Comparison of ENCODE assay signal across 8 cellular contexts in the genomic region with DNA sequence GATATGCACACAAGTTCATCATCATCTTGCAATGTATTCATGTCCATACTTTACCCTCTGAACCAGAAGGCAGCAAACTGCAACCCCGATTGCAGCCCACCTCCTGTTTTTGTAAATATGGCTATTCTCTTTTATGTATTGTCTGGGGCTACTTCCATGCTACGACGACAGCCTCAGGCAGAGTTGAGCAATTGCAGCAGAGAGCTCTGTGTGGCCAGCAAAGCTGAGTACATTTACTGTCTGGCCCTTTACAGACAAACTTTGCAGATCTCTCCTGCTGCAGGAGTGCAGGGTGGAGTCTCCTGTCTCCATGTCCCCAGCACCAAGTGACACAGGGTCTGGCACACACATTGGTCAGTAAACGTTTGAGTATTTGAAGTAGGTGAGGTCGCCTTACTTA. TPM values are rescaled to one million over a fixed set of nuclear protein-coding genes. Genes with fewer than 3 reads are reported as not detected.
A peak's percentile ranks its signal among the peaks of the same experiment; 100 is the strongest.
DNase-seq lines count a peak whose midpoint lies in the region; ATAC-seq and TF ChIP-seq lines count a peak whose summit lies in the region.

No MANE protein-coding gene starts in this region.

- 24 to 26% methylated on average over 5 of the region's 5 CpGs for WGBS in GM23248 (ENCODE audit: low coverage in 1 of 2, low lambda C conversion rate in 2 of 2, missing lambda C conversion rate in 2 of 2), 2 experiments

- H3K4me2 ChIP-seq in GM23248 (ENCODE audit: unreplicated experiment): peak overlapping the region; percentile 27

- H3K9me2 ChIP-seq in GM23248 (ENCODE audit: insufficient read depth): no peaks in the 10 kb centered on the region

- no peak overlapping the region for H3K9ac ChIP-seq in GM23248

- H3K4me1 ChIP-seq in GM23248 (ENCODE audit: insufficient read depth) (peaks cover 57% of the 10 kb centered on the region), SJCRH30 (peaks cover 70% of the 10 kb centered on the region)

- peak overlapping the region; percentile 37 for H3K27ac ChIP-seq in GM23248
- H3K27ac ChIP-seq in SJCRH30: peak overlapping the region; percentile 69

- peaks cover 60% of the 10 kb centered on the region for H4K20me1 ChIP-seq in GM23248 (ENCODE audit: insufficient read depth)

- H2AFZ ChIP-seq in GM23248: no peak overlapping the region

- no peak overlapping the region for H3K4me3 Mint-ChIP-seq in progenitor cell of endocrine pancreas (ENCODE audit: low read depth)

- peaks cover 100% of the 10 kb centered on the region for H3K79me2 ChIP-seq in GM23248 (ENCODE audit: insufficient read depth)

- ATAC-seq in GM21619 (IDR thresholded peaks at IDR 0.05; ENCODE audit: unreplicated experiment): no peak

- H3K4me1 Mint-ChIP-seq in progenitor cell of endocrine pancreas (ENCODE audit: low read depth): peaks cover 57% of the 10 kb centered on the region

- H3F3A ChIP-seq in GM23248 (ENCODE audit: insufficient read depth): peaks cover 49% of the 10 kb centered on the region

- H3K4me3 ChIP-seq in GM23248: no peak overlapping the region
- no peak overlapping the region for H3K4me3 ChIP-seq in SJCRH30
- H3K4me3 ChIP-seq in fibroblast of mammary gland (ENCODE audit: control insufficient read depth, low read depth, low read length): no peak overlapping the region
- no peak overlapping the region for H3K4me3 ChIP-seq in MG63

- H3K36me3 Mint-ChIP-seq in progenitor cell of endocrine pancreas (ENCODE audit: insufficient read depth): peaks cover 5% of the 10 kb centered on the region

- no peaks in the 10 kb centered on the region for H3K9me3 Mint-ChIP-seq in progenitor cell of endocrine pancreas (ENCODE audit: low read depth)

- TF ChIP-seq CTCF in fibroblast of mammary gland (conservative IDR thresholded peaks at IDR 0.05; ENCODE audit: control insufficient read depth, insufficient read depth, low read depth, low read length) (peak; percentile 24), progenitor cell of endocrine pancreas (IDR thresholded peaks at IDR 0.05; ENCODE audit: unreplicated experiment) (no peak)

- H3K9me3 ChIP-seq in GM23248 (ENCODE audit: low read depth) (no peaks in the 10 kb centered on the region), SJCRH30 (replicated peaks) (no peaks in the 10 kb centered on the region), MG63 (no peaks in the 10 kb centered on the region)

- in situ Hi-C loops in GM23248 (cut with MboI): no loop called here

- H3K27me3 Mint-ChIP-seq in progenitor cell of endocrine pancreas: no peaks in the 10 kb centered on the region

- DNase-seq in GM23248: peak; percentile 76
- DNase-seq in SJCRH30: peak in 1 of 2 experiments; percentile 50
- DNase-seq in fibroblast of mammary gland (ENCODE audit: low read depth): peak; percentile 57
- DNase-seq in progenitor cell of endocrine pancreas (ENCODE audit: low spot score, unreplicated experiment): no peak
- no peak for DNase-seq in MG63
- DNase-seq in NCI-H524 (lab: John Stamatoyannopoulos, UW): no peak
- no peak for DNase-seq in stimulated activated CD4-positive, alpha-beta T cell treated with anti-CD3 and anti-CD28 coated beads, Interleukin-15, amount 100 ng/mL, for 24 hours

- peak overlapping the region; percentile 82 for H3K27ac Mint-ChIP-seq in progenitor cell of endocrine pancreas

- H3K36me3 ChIP-seq in GM23248 (ENCODE audit: low read depth) (no peaks in the 10 kb centered on the region), SJCRH30 (peaks cover 17% of the 10 kb centered on the region; the same call in 1 of the 2 replicates), MG63 (peaks cover 24% of the 10 kb centered on the region)

- no peaks in the 10 kb centered on the region for H3K27me3 ChIP-seq in GM23248 (replicated peaks; ENCODE audit: insufficient read depth)
- no peaks in the 10 kb centered on the region for H3K27me3 ChIP-seq in SJCRH30
- H3K27me3 ChIP-seq in MG63: no peaks in the 10 kb centered on the region

RNA-seq across cellular contexts. Expression of gene PRRC2B, which starts 27.0 kb away (rescaled TPM):
- total RNA-seq in GM23248 (2014; rRNA removed; shearing (Covaris generic)): 53.7 and 68.3 TPM in 2 replicates
- 25.2 and 30.9 TPM in 2 replicates for polyA plus RNA-seq in GM23248 (2016; fragmentation: Nextera tagmentation; extraction: Ambion mirVana)
- 173 and 185 TPM in 2 replicates for total RNA-seq in SJCRH30 (2014; rRNA removed; shearing (Covaris generic))
- total RNA-seq in progenitor cell of endocrine pancreas: 416 and 460 TPM in 2 replicates
- total RNA-seq in MG63 (2014; rRNA removed; shearing (Covaris generic); ENCODE audit: low replicate concordance): 24.0 and 39.2 TPM in 2 replicates

Comparison
In these comparisons a context has a peak if more than half of its experiments do, and no peak if none do; other contexts are left out.
1. DNase-seq: peak in GM23248 (single experiment) and fibroblast of mammary gland (single experiment); none in progenitor cell of endocrine pancreas (single experiment), MG63 (single experiment), NCI-H524 (0 of 2) and stimulated activated CD4-positive, alpha-beta T cell treated with anti-CD3 and anti-CD28 coated beads, Interleukin-15, amount 100 ng/mL, for 24 hours (single experiment).